14 cellular contexts compared by ENCODE assay signal in the genomic region with DNA sequence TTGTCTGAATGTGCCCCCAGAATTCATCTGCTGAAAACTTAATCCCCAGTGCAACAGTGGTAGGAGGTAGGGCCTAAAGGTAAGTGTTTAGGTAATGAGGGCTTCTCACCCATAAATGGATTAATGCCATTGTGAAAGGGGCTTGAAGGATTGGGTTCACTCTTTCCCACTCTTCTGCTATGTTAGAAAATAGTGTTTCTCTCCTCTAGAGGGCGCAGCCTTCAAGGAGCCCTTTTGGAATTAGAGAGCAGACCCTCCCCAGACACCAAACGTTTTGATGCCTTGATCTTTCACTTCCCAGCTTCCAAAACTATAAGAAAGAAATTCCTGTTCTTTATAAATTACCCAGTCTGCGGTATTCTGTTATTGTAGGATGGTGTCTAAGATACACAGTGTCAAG.
A peak's percentile ranks its signal among the peaks of the same experiment; 100 is the strongest.
DNase-seq lines count a peak whose midpoint lies in the region; ATAC-seq and TF ChIP-seq lines count a peak whose summit lies in the region.
"Had no signal": no experiment of that assay in that cellular context is flagged by ENCODE, and none has a peak within 500 bp of the region (broad histone marks: within the 10 kb centered on the region; RNA-seq: fewer than 3 reads in every experiment).

No MANE protein-coding gene starts in this region.

- 24 to 25% methylated on average over 3 of the region's 3 CpGs for WGBS in heart right ventricle, 2 donors

- no peak overlapping the region for H3K4me3 ChIP-seq in heart right ventricle
- no peak overlapping the region for H3K4me3 ChIP-seq in upper lobe of right lung

- peak in 6 of 9 donors; percentile 13 to 45 (median 30) for TF ChIP-seq CTCF in heart right ventricle (IDR thresholded peaks at IDR 0.05)
- TF ChIP-seq CTCF in chondrocyte (IDR thresholded peaks at IDR 0.05) = peak; percentile 65
- TF ChIP-seq CTCF in upper lobe of right lung (IDR thresholded peaks at IDR 0.05) = peak; percentile 26

- no peak for DNase-seq in heart right ventricle
- DNase-seq in left ventricle myocardium superior = no peak
- peak; percentile 23 for DNase-seq in NCI-H1092 treated with DMSO at 0.1 percent for 48 hours (lab: John Stamatoyannopoulos, UW)
- no peak for DNase-seq in chondrocyte (ENCODE audit: low spot score)
- DNase-seq in upper lobe of right lung = no peak
- no peak for DNase-seq in DMS114 treated with DMSO at 0.1 percent for 48 hours (lab: John Stamatoyannopoulos, UW; ENCODE audit: unreplicated experiment)
- DNase-seq in MV-4-11 (lab: John Stamatoyannopoulos, UW) = no peak
- DNase-seq: activated CD4-positive, alpha-beta T cell treated with anti-CD3 and anti-CD28 coated beads for 36 hours; effector memory CD4-positive, alpha-beta T cell; hypothalamus; stimulated activated CD4-positive, alpha-beta T cell treated with anti-CD3 and anti-CD28 coated beads, Interleukin-4, amount 100 ng/mL, for 4 hours had no signal

- intact Hi-C loops in heart right ventricle (cut with DNase I) (no loop called here), left ventricle myocardium superior (cut with micrococcal nuclease) (no loop called here), upper lobe of right lung (cut with DNase I) (no loop called here)

- H3K36me3 ChIP-seq in heart right ventricle = no peaks in the 10 kb centered on the region
- H3K36me3 ChIP-seq in upper lobe of right lung = no peaks in the 10 kb centered on the region

- H3K27ac ChIP-seq in heart right ventricle (no peak overlapping the region), upper lobe of right lung (no peak overlapping the region)

- H3K9me3 ChIP-seq in heart right ventricle = no peaks in the 10 kb centered on the region
- H3K9me3 ChIP-seq in upper lobe of right lung = no peaks in the 10 kb centered on the region

- no peaks in the 10 kb centered on the region for H3K4me1 Mint-ChIP-seq in chondrocyte (ENCODE audit: low read depth)
- H3K4me1 Mint-ChIP-seq: activated CD4-positive, alpha-beta T cell treated with anti-CD3 and anti-CD28 coated beads for 36 hours had no signal

- no peaks in the 10 kb centered on the region for H3K27me3 ChIP-seq in heart right ventricle
- H3K27me3 ChIP-seq in upper lobe of right lung = no peaks in the 10 kb centered on the region

- no peak overlapping the region for H3K4me3 Mint-ChIP-seq in chondrocyte (ENCODE audit: unreplicated experiment)
- H3K4me3 Mint-ChIP-seq: activated CD4-positive, alpha-beta T cell treated with anti-CD3 and anti-CD28 coated beads for 36 hours; activated naive CD8-positive, alpha-beta T cell; natural killer cell treated with Interleukin-12 subunit alpha and Interleukin-12 subunit beta and Interleukin-15 and Interleukin-18, amount 100 ng/mL, for 72 hours had no signal

- no peaks in the 10 kb centered on the region for H3K36me3 Mint-ChIP-seq in chondrocyte (ENCODE audit: low read depth)
- H3K36me3 Mint-ChIP-seq: activated naive CD8-positive, alpha-beta T cell; natural killer cell treated with Interleukin-12 subunit alpha and Interleukin-12 subunit beta and Interleukin-15 and Interleukin-18, amount 100 ng/mL, for 72 hours had no signal

- H3K9me3 Mint-ChIP-seq in chondrocyte (ENCODE audit: low read depth) = peaks cover 2% of the 10 kb centered on the region
- H3K9me3 Mint-ChIP-seq: natural killer cell treated with Interleukin-12 subunit alpha and Interleukin-12 subunit beta and Interleukin-15 and Interleukin-18, amount 100 ng/mL, for 72 hours had no signal

- ATAC-seq in heart right ventricle = no peak
- ATAC-seq in left ventricle myocardium superior = no peak
- no peak for ATAC-seq in upper lobe of right lung
- no peak for ATAC-seq in HG03135 (IDR thresholded peaks at IDR 0.05; ENCODE audit: unreplicated experiment)
- ATAC-seq: activated CD4-positive, alpha-beta T cell treated with anti-CD3 and anti-CD28 coated beads for 36 hours; natural killer cell treated with Interleukin-12 subunit alpha and Interleukin-12 subunit beta and Interleukin-15 and Interleukin-18, amount 100 ng/mL, for 72 hours had no signal

- H3K27ac Mint-ChIP-seq in chondrocyte (ENCODE audit: unreplicated experiment) = no peak overlapping the region
- H3K27ac Mint-ChIP-seq: activated CD4-positive, alpha-beta T cell treated with anti-CD3 and anti-CD28 coated beads for 36 hours; activated naive CD8-positive, alpha-beta T cell; natural killer cell treated with Interleukin-12 subunit alpha and Interleukin-12 subunit beta and Interleukin-15 and Interleukin-18, amount 100 ng/mL, for 72 hours had no signal

- H3K4me1 ChIP-seq in heart right ventricle (no peaks in the 10 kb centered on the region), upper lobe of right lung (no peaks in the 10 kb centered on the region)

- H3K27me3 Mint-ChIP-seq in chondrocyte (ENCODE audit: low read depth) = no peaks in the 10 kb centered on the region
- H3K27me3 Mint-ChIP-seq: activated CD4-positive, alpha-beta T cell treated with anti-CD3 and anti-CD28 coated beads for 36 hours; activated naive CD8-positive, alpha-beta T cell had no signal
